ENCODE assay signal across 10 cellular contexts in genomic region chr13:44116562-44117315, GRCh38.
DNase-seq lines count a peak whose midpoint lies in the region; ATAC-seq and TF ChIP-seq lines count a peak whose summit lies in the region.
"Had no signal": no experiment of that assay in that cellular context is flagged by ENCODE, and none has a peak within 500 bp of the region (broad histone marks: within the 10 kb centered on the region; RNA-seq: fewer than 3 reads in every experiment).

No MANE protein-coding gene starts in this region.

- peak overlapping the region; percentile 40 for H3K27ac Mint-ChIP-seq in activated naive CD8-positive, alpha-beta T cell treated with anti-CD3 and anti-CD28 coated beads, Interleukin-2, amount 10 ng/mL, durations not matched to agents 7 days and 5 days
- no peak overlapping the region for H3K27ac Mint-ChIP-seq in activated naive CD8-positive, alpha-beta T cell treated with anti-CD3 and anti-CD28 coated beads for 36 hours

- intact Hi-C loops in aorta (cut with DNase I), result no loop called here

- no peaks in the 10 kb centered on the region for H3K27me3 ChIP-seq in liver (ENCODE audit: control insufficient read depth in 4 of 4, insufficient read depth in 4 of 4, low read length in 3 of 4)
- no peaks in the 10 kb centered on the region for H3K27me3 ChIP-seq in aorta (ENCODE audit: control insufficient read depth in 1 of 2, insufficient read depth in 2 of 2, low read length in 1 of 2)

- H3K9ac ChIP-seq in liver (ENCODE audit: low read depth in 1 of 2, low read length in 2 of 2), result no peak overlapping the region

- no peaks in the 10 kb centered on the region for H3K9me3 Mint-ChIP-seq in activated naive CD8-positive, alpha-beta T cell treated with anti-CD3 and anti-CD28 coated beads, Interleukin-2, amount 10 ng/mL, durations not matched to agents 7 days and 5 days
- H3K9me3 Mint-ChIP-seq in activated naive CD8-positive, alpha-beta T cell treated with anti-CD3 and anti-CD28 coated beads for 36 hours, result no peaks in the 10 kb centered on the region
- H3K9me3 Mint-ChIP-seq: activated naive CD4-positive, alpha-beta T cell treated with anti-CD3 and anti-CD28 coated beads, Interleukin-2, amount 50 U/mL, for 72 hours had no signal

- H3K36me3 ChIP-seq in liver (ENCODE audit: control insufficient read depth in 4 of 4, insufficient read depth in 3 of 4, low read depth in 1 of 4, low read length in 3 of 4), result no peaks in the 10 kb centered on the region
- no peaks in the 10 kb centered on the region for H3K36me3 ChIP-seq in aorta (ENCODE audit: control insufficient read depth in 1 of 2, insufficient read depth in 2 of 2, low read length in 1 of 2)

- H3K27ac ChIP-seq in liver (ENCODE audit: low read depth in 1 of 2, low read length in 2 of 2) (peak overlapping the region; percentile 13 to 59), aorta (ENCODE audit: low read depth in 1 of 2, low read length in 2 of 2) (peak overlapping the region; percentile 60 to 69)

- no peaks in the 10 kb centered on the region for H3K27me3 Mint-ChIP-seq in activated naive CD8-positive, alpha-beta T cell treated with anti-CD3 and anti-CD28 coated beads, Interleukin-2, amount 10 ng/mL, durations not matched to agents 7 days and 5 days
- no peaks in the 10 kb centered on the region for H3K27me3 Mint-ChIP-seq in activated naive CD8-positive, alpha-beta T cell treated with anti-CD3 and anti-CD28 coated beads for 36 hours

- peaks cover 3 to 18% (median 12%) of the 10 kb centered on the region in 4 donors for H3K4me1 ChIP-seq in liver (ENCODE audit: control insufficient read depth in 4 of 4, insufficient read depth in 4 of 4, low read length in 3 of 4)
- peaks cover 7 to 8% of the 10 kb centered on the region in 2 donors for H3K4me1 ChIP-seq in aorta (ENCODE audit: control insufficient read depth in 1 of 2, insufficient read depth in 2 of 2, low read length in 2 of 2)

- peaks cover 8% of the 10 kb centered on the region for H3K4me1 Mint-ChIP-seq in activated naive CD8-positive, alpha-beta T cell treated with anti-CD3 and anti-CD28 coated beads, Interleukin-2, amount 10 ng/mL, durations not matched to agents 7 days and 5 days
- H3K4me1 Mint-ChIP-seq in activated naive CD8-positive, alpha-beta T cell treated with anti-CD3 and anti-CD28 coated beads for 36 hours, result peaks cover 12% of the 10 kb centered on the region

- TF ChIP-seq CTCF in cardiac fibroblast (IDR thresholded peaks at IDR 0.05; ENCODE audit: low read depth, low read length) (peak; percentile 24), liver (IDR thresholded peaks at IDR 0.05; ENCODE audit: low read depth, low read length, missing input control) (no peak)

- H3K4me3 ChIP-seq in cardiac fibroblast (replicated peaks in 1 of 2; ENCODE audit: low read depth in 2 of 2, low read length in 2 of 2), result no peak overlapping the region
- no peak overlapping the region for H3K4me3 ChIP-seq in liver (ENCODE audit: low read depth in 1 of 3, low read length in 3 of 3)
- H3K4me3 ChIP-seq in aorta (ENCODE audit: low read length in 2 of 2), result no peak overlapping the region

- DNase-seq in activated naive CD8-positive, alpha-beta T cell treated with anti-CD3 and anti-CD28 coated beads, Interleukin-2, amount 10 ng/mL, durations not matched to agents 7 days and 5 days, result no peak
- DNase-seq in activated naive CD8-positive, alpha-beta T cell treated with anti-CD3 and anti-CD28 coated beads for 36 hours, result no peak
- DNase-seq in cardiac fibroblast (ENCODE audit: low read depth in 2 of 2) (peak; percentile 8 to 53), aorta (no peak), cerebellar cortex (ENCODE audit: low spot score) (no peak), NCI-H146 (lab: John Stamatoyannopoulos, UW) (no peak)
- DNase-seq: SHP77 had no signal

- no peaks in the 10 kb centered on the region for H3K36me3 Mint-ChIP-seq in activated naive CD8-positive, alpha-beta T cell treated with anti-CD3 and anti-CD28 coated beads, Interleukin-2, amount 10 ng/mL, durations not matched to agents 7 days and 5 days
- H3K36me3 Mint-ChIP-seq in activated naive CD8-positive, alpha-beta T cell treated with anti-CD3 and anti-CD28 coated beads for 36 hours, result no peaks in the 10 kb centered on the region
- H3K36me3 Mint-ChIP-seq: activated naive CD4-positive, alpha-beta T cell treated with anti-CD3 and anti-CD28 coated beads, Interleukin-2, amount 50 U/mL, for 72 hours had no signal

- H3K4me3 Mint-ChIP-seq in activated naive CD8-positive, alpha-beta T cell treated with anti-CD3 and anti-CD28 coated beads, Interleukin-2, amount 10 ng/mL, durations not matched to agents 7 days and 5 days, result peak overlapping the region; percentile 28
- H3K4me3 Mint-ChIP-seq in activated naive CD8-positive, alpha-beta T cell treated with anti-CD3 and anti-CD28 coated beads for 36 hours, result no peak overlapping the region

- 63% methylated on average over 7 of the region's 7 CpGs for WGBS in liver
- 34 to 36% methylated on average over 7 of the region's 7 CpGs for WGBS in aorta, 2 donors

- no peaks in the 10 kb centered on the region for H3K9me3 ChIP-seq in liver (ENCODE audit: control insufficient read depth in 4 of 4, low read length in 3 of 4)
- no peaks in the 10 kb centered on the region for H3K9me3 ChIP-seq in aorta (ENCODE audit: control insufficient read depth, low read length)

- peak in 1 of 2 donors; percentile 6 for TF ChIP-seq RAD21 in liver (IDR thresholded peaks at IDR 0.05)

- POLR2A ChIA-PET in activated naive CD8-positive, alpha-beta T cell treated with anti-CD3 and anti-CD28 coated beads, Interleukin-2, amount 10 ng/mL, durations not matched to agents 7 days and 5 days (lab: Charles Lee), result no interaction called here

- no peak for ATAC-seq in activated naive CD8-positive, alpha-beta T cell treated with anti-CD3 and anti-CD28 coated beads, Interleukin-2, amount 10 ng/mL, durations not matched to agents 7 days and 5 days (ENCODE audit: low read depth)
- ATAC-seq in aorta (ENCODE audit: low FRiP score), result peak; percentile 51
- no peak for ATAC-seq in HG03460 (IDR thresholded peaks at IDR 0.05; ENCODE audit: unreplicated experiment)
- ATAC-seq: activated naive CD4-positive, alpha-beta T cell treated with anti-CD3 and anti-CD28 coated beads, Interleukin-2, amount 50 U/mL, for 72 hours had no signal

TF ChIP-seq in liver, 16 proteins besides CTCF, POLR2A, EP300 and RAD21 (continues in another document):
- TF ChIP-seq SP1 (IDR thresholded peaks at IDR 0.05) (no peak), RXRA (IDR thresholded peaks at IDR 0.05) (no peak), JUND (IDR thresholded peaks at IDR 0.05) (no peak), MAX (IDR thresholded peaks at IDR 0.05) (no peak), FOXA1 (IDR thresholded peaks at IDR 0.05) (no peak), ATF3 (IDR thresholded peaks at IDR 0.05) (no peak), HNF4A (conservative IDR thresholded peaks at IDR 0.05) (no peak), HNF4G (IDR thresholded peaks at IDR 0.05) (no peak), EGR1 (IDR thresholded peaks at IDR 0.05; ENCODE audit: low read depth in 2 of 2) (no peak), NR2F2 (IDR thresholded peaks at IDR 0.05) (no peak), YY1 (IDR thresholded peaks at IDR 0.05) (no peak), ZBTB33 (IDR thresholded peaks at IDR 0.05) (no peak), GABPA (IDR thresholded peaks at IDR 0.05 in 1 of 2, conservative IDR thresholded peaks at IDR 0.05 in 1 of 2) (no peak), REST (IDR thresholded peaks at IDR 0.05) (no peak)

Comparison
In these comparisons a context has a peak if more than half of its experiments do, and no peak if none do; other contexts are left out.
1. DNase-seq: peak in cardiac fibroblast (2 of 2); none in activated naive CD8-positive, alpha-beta T cell treated with anti-CD3 and anti-CD28 coated beads, Interleukin-2, amount 10 ng/mL, durations not matched to agents 7 days and 5 days (single experiment), activated naive CD8-positive, alpha-beta T cell treated with anti-CD3 and anti-CD28 coated beads for 36 hours (single experiment), aorta (0 of 2), cerebellar cortex (single experiment) and NCI-H146 (single experiment).